ENCODE assay signal across 8 cellular contexts in the genomic region with DNA sequence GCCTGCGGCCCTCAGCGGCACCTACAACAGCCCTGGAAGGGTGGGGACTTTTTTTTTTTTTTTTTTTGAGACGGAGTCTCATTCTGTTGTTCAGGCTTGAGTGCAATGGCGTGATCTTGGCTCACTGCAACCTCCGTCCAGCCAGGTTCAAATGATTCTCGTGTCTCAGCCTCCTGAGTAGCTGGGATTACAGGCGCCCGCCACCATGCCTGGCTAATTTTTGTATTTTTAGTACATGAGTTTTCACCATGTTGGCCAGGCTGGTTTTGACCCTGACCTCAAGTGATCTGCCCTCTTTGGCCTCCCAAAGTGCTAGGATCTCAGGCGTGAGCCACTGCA. TPM values are rescaled to one million over a fixed set of nuclear protein-coding genes. Genes with fewer than 3 reads are reported as not detected.
DNase-seq lines count a peak whose midpoint lies in the region; ATAC-seq, FAIRE-seq and TF ChIP-seq lines count a peak whose summit lies in the region.
"Not testable (repeated sequence)": the region's sequence is repeated elsewhere in the genome, so short reads cannot be mapped to it uniquely, and the experiment has no call there.

No MANE protein-coding gene starts in this region.

- intact Hi-C loops in GM12878 (cut with micrococcal nuclease; ENCODE audit: unreplicated experiment): loop anchor here (1.0 to 2.0 kb wide), 4 partner anchors 51 to 365 kb away; partner anchors contain the start of gene TOR2A
- intact Hi-C loops in natural killer cell (cut with micrococcal nuclease): loop anchor here (2.0 kb wide), 1 partner anchor 135 kb away; the partner anchor contains the start of gene TOR2A
- intact Hi-C loops in spleen (cut with DNase I; ENCODE audit: low total_unique reads): not testable (repeated sequence)

- not testable (repeated sequence) for H4K20me1 ChIP-seq in DOHH2 (ENCODE audit: control insufficient read depth, insufficient read depth, low read depth, low read length); KMS-11 (ENCODE audit: insufficient read depth); GM12878 (ENCODE audit: control insufficient read depth, insufficient read depth)

- not testable (repeated sequence) for H3K4me3 Mint-ChIP-seq in endodermal cell, natural killer cell

- H3K27me3 ChIP-seq in DOHH2 (ENCODE audit: control insufficient read depth, low read length); KMS-11 (ENCODE audit: insufficient read depth, low read depth); RWPE2 (ENCODE audit: insufficient read depth, poor library complexity, severe bottlenecking); GM12878 (replicated peaks in 1 of 2; ENCODE audit: control insufficient read depth in 2 of 2, insufficient read depth in 2 of 2, low read length in 1 of 2); endodermal cell (ENCODE audit: control insufficient read depth, insufficient read depth, low read length, poor library complexity, severe bottlenecking); spleen (replicated peaks in 1 of 7): not testable (repeated sequence)

- not testable (repeated sequence) for H3F3A ChIP-seq in DOHH2 (ENCODE audit: control insufficient read depth, insufficient read depth)

- peak; percentile 58 for TF ChIP-seq CTCF in 22Rv1 (IDR thresholded peaks at IDR 0.05)
- TF ChIP-seq CTCF in DOHH2 (IDR thresholded peaks at IDR 0.05; ENCODE audit: low read depth, low read length, poor library complexity, severe bottlenecking): peak; percentile 28
- peak; percentile 22 for TF ChIP-seq CTCF in KMS-11 (conservative IDR thresholded peaks at IDR 0.05; ENCODE audit: low read depth, low read length)
- peak; percentile 58 for TF ChIP-seq CTCF in RWPE2 (IDR thresholded peaks at IDR 0.05; ENCODE audit: poor library complexity, severe bottlenecking)
- TF ChIP-seq CTCF in GM12878 (IDR thresholded peaks at IDR 0.05 in 2 of 3, conservative IDR thresholded peaks at IDR 0.05 in 1 of 3; ENCODE audit: control insufficient read depth in 2 of 3, extremely low read depth in 1 of 3, insufficient read depth in 1 of 3, low read depth in 3 of 3, low read length in 3 of 3): not testable (repeated sequence)
- TF ChIP-seq CTCF in endodermal cell (conservative IDR thresholded peaks at IDR 0.05): peak; percentile 8
- peak; percentile 64 for TF ChIP-seq CTCF in natural killer cell (IDR thresholded peaks at IDR 0.05)
- peak in 6 of 11 experiments; percentile 24 to 71 (median 60) for TF ChIP-seq CTCF in spleen (IDR thresholded peaks at IDR 0.05 in 8 of 11, conservative IDR thresholded peaks at IDR 0.05 in 3 of 11)

- ATAC-seq in RWPE2 (ENCODE audit: low read depth); GM12878; natural killer cell: not testable (repeated sequence)

- not testable (repeated sequence) for H3K4me3 ChIP-seq in DOHH2 (ENCODE audit: low read length); KMS-11 (IDR thresholded peaks at IDR 0.05; ENCODE audit: insufficient read depth, low read depth, low read length); RWPE2 (ENCODE audit: severe bottlenecking); GM12878; endodermal cell (ENCODE audit: low read length); spleen

- not testable (repeated sequence) for TF ChIP-seq EP300 in GM12878 (IDR thresholded peaks at IDR 0.05; ENCODE audit: borderline replicate concordance in 1 of 2, control insufficient read depth in 1 of 2, low read depth in 2 of 2, low read length in 2 of 2)

- not testable (repeated sequence) for H3K27me3 Mint-ChIP-seq in endodermal cell (ENCODE audit: insufficient read depth); natural killer cell (ENCODE audit: low read depth in 2 of 2)

- not testable (repeated sequence) for FAIRE-seq in GM12878 (lab: Jason Lieb, UNC)

- BruUV-seq in GM12878 (replicated peaks; lab: Mats Ljungman, UMichigan): not testable (repeated sequence)

- RAD21 ChIA-PET in GM12878 (lab: Charles Lee; ENCODE audit: unreplicated experiment): interaction anchor here (0.5 to 2.8 kb wide), 25 partner anchors 11 to 365 kb away, joined by 3 to 44 read pairs (median 4); partner anchors contain the start of genes CDK9, FPGS, SH2D3C and ST6GALNAC4

- H3K4me1 Mint-ChIP-seq in endodermal cell, natural killer cell: not testable (repeated sequence)

- not testable (repeated sequence) for H3K27ac Mint-ChIP-seq in endodermal cell
- peak overlapping the region in 1 of 2 donors; percentile 56 for H3K27ac Mint-ChIP-seq in natural killer cell

- not testable (repeated sequence) for H2AFZ ChIP-seq in KMS-11 (ENCODE audit: low read depth); GM12878 (ENCODE audit: control insufficient read depth, low read depth, low read length)

- not testable (repeated sequence) for TF ChIP-seq RAD21 in GM12878 (IDR thresholded peaks at IDR 0.05; ENCODE audit: insufficient read depth, low read depth, low read length)

- CTCF ChIA-PET in GM12878 (lab: Yijun Ruan, JAX): interaction anchor here (0.7 to 6.2 kb wide), 44 partner anchors 8 to 369 kb away, joined by 3 to 91 read pairs (median 5); partner anchors contain the start of genes AK1, CDK9, ENG and PTRH1

- TF ChIP-seq POLR2A in GM12878 (IDR thresholded peaks at IDR 0.05; ENCODE audit: low read depth, low read length); spleen (IDR thresholded peaks at IDR 0.05): not testable (repeated sequence)

- H3K36me3 ChIP-seq in DOHH2 (ENCODE audit: control insufficient read depth, low read length); KMS-11 (ENCODE audit: insufficient read depth); RWPE2 (ENCODE audit: low read depth); GM12878 (ENCODE audit: control insufficient read depth in 2 of 2, insufficient read depth in 2 of 2, low read length in 1 of 2); endodermal cell (ENCODE audit: control insufficient read depth, insufficient read depth, low read length): not testable (repeated sequence)
- peaks cover 0 to 45% (median 6%) of the 10 kb centered on the region in 6 donors for H3K36me3 ChIP-seq in spleen

- H3K4me2 ChIP-seq in DOHH2 (ENCODE audit: low read length); KMS-11; GM12878 (ENCODE audit: control insufficient read depth, insufficient read depth): not testable (repeated sequence)

- not testable (repeated sequence) for H3K9me3 ChIP-seq in DOHH2 (ENCODE audit: control insufficient read depth, insufficient read depth, low read length); RWPE2 (ENCODE audit: severe bottlenecking); GM12878 (replicated peaks; ENCODE audit: control insufficient read depth, insufficient read depth, low read length); endodermal cell (ENCODE audit: control insufficient read depth, low read length); spleen

- not testable (repeated sequence) for H3K9me3 Mint-ChIP-seq in endodermal cell, natural killer cell

- H3K9me2 ChIP-seq in DOHH2 (replicated peaks; ENCODE audit: control insufficient read depth, low read length): not testable (repeated sequence)

- H3K4me1 ChIP-seq in DOHH2 (ENCODE audit: control insufficient read depth, low read length) (peaks cover 17% of the 10 kb centered on the region), RWPE2 (ENCODE audit: insufficient read depth, poor library complexity, severe bottlenecking) (peaks cover 11% of the 10 kb centered on the region), GM12878 (ENCODE audit: control insufficient read depth, insufficient read depth, low read length) (peaks cover 17% of the 10 kb centered on the region), spleen (peaks cover 29 to 99% (median 65%) of the 10 kb centered on the region in 6 donors)
- H3K4me1 ChIP-seq in KMS-11 (ENCODE audit: low read depth, poor library complexity, severe bottlenecking); endodermal cell (ENCODE audit: control insufficient read depth, insufficient read depth, low read length): not testable (repeated sequence)

- not testable (repeated sequence) for DNase-seq in RWPE2 (ENCODE audit: low spot score); GM12878 (ENCODE audit: low read depth, low spot score); endodermal cell; natural killer cell; spleen

- 53% methylated on average over 8 of the region's 9 CpGs for WGBS in GM12878 (ENCODE audit: insufficient coverage, insufficient replicate concordance, low lambda C conversion rate, missing lambda C conversion rate)
- 64 to 90% methylated on average over 6 to 9 of the region's 9 CpGs for WGBS in endodermal cell (ENCODE audit: insufficient coverage in 1 of 2, insufficient read length in 1 of 2), 2 experiments
- WGBS in spleen, 5 donors: 57 to 68% (median 60%) methylated on average over 9 of the region's 9 CpGs

- not testable (repeated sequence) for H3K9ac ChIP-seq in KMS-11; GM12878 (ENCODE audit: control insufficient read depth, insufficient read depth, low read length); endodermal cell (ENCODE audit: extremely low read depth, low read length, poor library complexity, severe bottlenecking)

- H3K27ac ChIP-seq in 22Rv1; DOHH2 (ENCODE audit: low read depth, low read length); KMS-11; RWPE2 (ENCODE audit: poor library complexity, severe bottlenecking); GM12878 (ENCODE audit: control insufficient read depth, insufficient read depth); endodermal cell (ENCODE audit: low read depth, low read length): not testable (repeated sequence)
- peak overlapping the region in 1 of 8 donors; percentile 83 for H3K27ac ChIP-seq in spleen

- in situ Hi-C loops in GM12878 (cut with MboI): not testable (repeated sequence)

- H3K36me3 Mint-ChIP-seq in endodermal cell (ENCODE audit: low read depth); natural killer cell: not testable (repeated sequence)

- POLR2A ChIA-PET in GM12878 (lab: Charles Lee): interaction anchor here (0.7 to 1.2 kb wide), 6 partner anchors 16 to 750 kb away, joined by 3 to 7 read pairs (median 4); no protein-coding TSS in a partner anchor

- not testable (repeated sequence) for H3K79me2 ChIP-seq in DOHH2 (ENCODE audit: control insufficient read depth, low read length); KMS-11 (ENCODE audit: insufficient read depth, low read depth); GM12878 (ENCODE audit: control insufficient read depth, insufficient read depth, low read length)

- SMC1A ChIA-PET in GM12878 (lab: Charles Lee; ENCODE audit: uncharacterized antibody, unreplicated experiment): interaction anchor here (0.7 to 2.0 kb wide), 23 partner anchors 12 to 281 kb away, joined by 3 to 20 read pairs (median 5); partner anchors contain the start of genes CDK9, FPGS, PTRH1 and TOR2A

RNA-seq across cellular contexts. Expression of gene AK1, which starts 7.4 kb away (rescaled TPM):
- 1.8 and 2.4 TPM in 2 replicates for total RNA-seq in GM12878 (2013; cell fraction: nucleolus; rRNA removed)
- total RNA-seq in GM12878 (2014; rRNA removed): 0.87 and 3.1 TPM in 2 replicates
- 0.14 and 1.8 TPM in 2 replicates for total RNA-seq in GM12878 (2014; rRNA removed; fragmentation: Illumina TruSeq; extraction: Trizol)
- 2.1 and 2.2 TPM in 2 replicates for total RNA-seq in GM12878 (2021)
- polyA plus RNA-seq in GM12878 (2011; ENCODE audit: low read depth): 1.8 TPM
- polyA plus RNA-seq in GM12878 (2011; rRNA removed): 0.98 and 1.8 TPM in 2 replicates
- polyA plus RNA-seq in GM12878 (2011; cell fraction: cytosol; rRNA removed): 2.5 and 3.1 TPM in 2 replicates
- 21.6 and 27.7 TPM in 2 replicates for polyA plus RNA-seq in GM12878 (2011; cell fraction: nucleus; rRNA removed)
- 5.1 and 8.4 TPM in 2 replicates for polyA plus RNA-seq in GM12878 (2012)
- polyA plus RNA-seq in GM12878 (2014; fragmentation: Illumina TruSeq; extraction: Trizol): 1.3 and 1.8 TPM in 2 replicates
- 1 to 10 TPM in 1 of 2 experiments, under 1 TPM in 1; 0.23 to 1.4 TPM for polyA plus RNA-seq in GM12878 (2014; fragmentation: Nextera tagmentation; extraction: Ambion mirVana)
- 2.1 and 4.7 TPM in 2 replicates for polyA plus RNA-seq in GM12878 (2014; rRNA removed)
- 1 to 10 TPM; 1.4 to 2.2 TPM for polyA plus RNA-seq in GM12878 (2016; fragmentation: Nextera tagmentation; extraction: Ambion mirVana)
- polyA minus RNA-seq in GM12878 (2011; rRNA and poly(A)+ RNA removed): 0.29 and 0.88 TPM in 2 replicates
- polyA minus RNA-seq in GM12878 (2011; cell fraction: cytosol; rRNA and poly(A)+ RNA removed): 3.3 and 6.0 TPM in 2 replicates
- polyA minus RNA-seq in GM12878 (2011; cell fraction: nucleus; rRNA and poly(A)+ RNA removed): 0.24 and 0.67 TPM in 2 replicates
- 10 to 100 TPM; 19.0 to 22.8 TPM for total RNA-seq in endodermal cell
- polyA plus RNA-seq in endodermal cell (2013, experiment 1 of 2): 58.2 TPM
- polyA plus RNA-seq in endodermal cell (2013, experiment 2 of 2): 50.8 TPM
- 10 to 100 TPM; 47.3 to 76.3 (median 54.2) TPM for total RNA-seq in natural killer cell
- total RNA-seq in spleen: 10 to 100 TPM; 41.3 to 89.7 (median 59.7) TPM
- 10 to 100 TPM; 47.0 to 97.9 (median 82.7) TPM for polyA plus RNA-seq in spleen

RNA-seq across cellular contexts. Expression of gene ENG, which starts 15.7 kb away (rescaled TPM):
- total RNA-seq in GM12878 (2013; cell fraction: nucleolus; rRNA removed): 4.0 and 5.4 TPM in 2 replicates
- total RNA-seq in GM12878 (2014; rRNA removed) (0.60 and 0.79 TPM in 2 replicates), GM12878 (2014; rRNA removed; fragmentation: Illumina TruSeq; extraction: Trizol) (0.64 and 1.0 TPM in 2 replicates), GM12878 (2021) (9.1 and 10.1 TPM in 2 replicates), endodermal cell (1 to 10 TPM; 2.2 to 2.4 TPM), natural killer cell (10 to 100 TPM in 2 of 3 donors, 1 to 10 TPM in 1; 8.5 to 13.6 (median 12.3) TPM), spleen (100 to 1,000 TPM; 150 to 334 (median 247) TPM)
- 1.8 TPM for polyA plus RNA-seq in GM12878 (2011; ENCODE audit: low read depth)
- polyA plus RNA-seq in GM12878 (2011; rRNA removed) (0.16 and 0.18 TPM in 2 replicates), GM12878 (2014; fragmentation: Illumina TruSeq; extraction: Trizol) (0.98 and 3.0 TPM in 2 replicates), GM12878 (2014; fragmentation: Nextera tagmentation; extraction: Ambion mirVana) (under 1 TPM; 0.14 to 0.24 TPM), GM12878 (2014; rRNA removed) (3.3 and 4.2 TPM in 2 replicates), GM12878 (2016; fragmentation: Nextera tagmentation; extraction: Ambion mirVana) (1 to 10 TPM; 4.2 to 5.0 TPM), spleen (10 to 100 TPM; 29.2 to 63.1 (median 47.8) TPM)
- 0.37 and 0.43 TPM in 2 replicates for polyA plus RNA-seq in GM12878 (2011; cell fraction: cytosol; rRNA removed)
- polyA plus RNA-seq in GM12878 (2011; cell fraction: nucleus; rRNA removed): 1.2 and 1.6 TPM in 2 replicates
- polyA plus RNA-seq in GM12878 (2012): 4.8 and 5.9 TPM in 2 replicates
- polyA minus RNA-seq in GM12878 (2011; rRNA and poly(A)+ RNA removed): 0.15 and 0.41 TPM in 2 replicates
- 1.2 and 2.0 TPM in 2 replicates for polyA minus RNA-seq in GM12878 (2011; cell fraction: cytosol; rRNA and poly(A)+ RNA removed)
- polyA minus RNA-seq in GM12878 (2011; cell fraction: nucleus; rRNA and poly(A)+ RNA removed): 0.12 and 0.67 TPM in 2 replicates
- 1.2 TPM for polyA plus RNA-seq in endodermal cell (2013, experiment 1 of 2)
- 0.95 TPM for polyA plus RNA-seq in endodermal cell (2013, experiment 2 of 2)

RNA-seq across cellular contexts. Expression of gene ST6GALNAC6, which starts 29.3 kb away (rescaled TPM):
- total RNA-seq in GM12878 (2013; cell fraction: nucleolus; rRNA removed): 55.6 and 55.9 TPM in 2 replicates
- total RNA-seq in GM12878 (2014; rRNA removed) (22.6 and 27.0 TPM in 2 replicates), GM12878 (2014; rRNA removed; fragmentation: Illumina TruSeq; extraction: Trizol) (16.0 and 17.6 TPM in 2 replicates), GM12878 (2021) (21.1 and 23.2 TPM in 2 replicates), endodermal cell (10 to 100 TPM; 42.3 to 44.2 TPM), natural killer cell (100 to 1,000 TPM; 120 to 148 (median 127) TPM), spleen (100 to 1,000 TPM in 1 of 7 donors, 10 to 100 TPM in 6; 62.5 to 118 (median 75.9) TPM)
- 9.5 TPM for polyA plus RNA-seq in GM12878 (2011; ENCODE audit: low read depth)
- polyA plus RNA-seq in GM12878 (2011; rRNA removed) (13.9 and 24.6 TPM in 2 replicates), GM12878 (2014; fragmentation: Illumina TruSeq; extraction: Trizol) (7.2 and 16.1 TPM in 2 replicates), GM12878 (2014; fragmentation: Nextera tagmentation; extraction: Ambion mirVana) (under 1 TPM; 0.40 to 0.48 TPM), GM12878 (2014; rRNA removed) (24.0 and 24.7 TPM in 2 replicates), GM12878 (2016; fragmentation: Nextera tagmentation; extraction: Ambion mirVana) (10 to 100 TPM; 12.6 to 12.7 TPM), spleen (10 to 100 TPM; 29.0 to 68.0 (median 31.7) TPM)
- 28.4 and 35.1 TPM in 2 replicates for polyA plus RNA-seq in GM12878 (2011; cell fraction: cytosol; rRNA removed)
- polyA plus RNA-seq in GM12878 (2011; cell fraction: nucleus; rRNA removed): 55.5 and 94.2 TPM in 2 replicates
- polyA plus RNA-seq in GM12878 (2012): 19.0 and 22.5 TPM in 2 replicates
- 20.8 and 26.1 TPM in 2 replicates for polyA minus RNA-seq in GM12878 (2011; rRNA and poly(A)+ RNA removed)
- 4.7 and 8.0 TPM in 2 replicates for polyA minus RNA-seq in GM12878 (2011; cell fraction: cytosol; rRNA and poly(A)+ RNA removed)
- polyA minus RNA-seq in GM12878 (2011; cell fraction: nucleus; rRNA and poly(A)+ RNA removed): 12.1 and 16.7 TPM in 2 replicates
- polyA plus RNA-seq in endodermal cell (2013, experiment 1 of 2): 25.4 TPM
- 26.0 TPM for polyA plus RNA-seq in endodermal cell (2013, experiment 2 of 2)

RNA-seq across cellular contexts. Expression of gene ST6GALNAC4, which starts 46.7 kb away (rescaled TPM):
- total RNA-seq in GM12878 (2013; cell fraction: nucleolus; rRNA removed): 98.4 and 112 TPM in 2 replicates
- total RNA-seq in GM12878 (2014; rRNA removed): 48.3 and 57.4 TPM in 2 replicates
- 20.7 and 23.7 TPM in 2 replicates for total RNA-seq in GM12878 (2014; rRNA removed; fragmentation: Illumina TruSeq; extraction: Trizol)
- total RNA-seq in GM12878 (2021): 56.1 and 64.1 TPM in 2 replicates
- 11.8 TPM for polyA plus RNA-seq in GM12878 (2011; ENCODE audit: low read depth)
- polyA plus RNA-seq in GM12878 (2011; rRNA removed): 6.9 and 16.4 TPM in 2 replicates
- 38.1 and 52.2 TPM in 2 replicates for polyA plus RNA-seq in GM12878 (2011; cell fraction: cytosol; rRNA removed)
- 59.2 and 59.5 TPM in 2 replicates for polyA plus RNA-seq in GM12878 (2011; cell fraction: nucleus; rRNA removed)
- polyA plus RNA-seq in GM12878 (2012): 40.4 and 47.8 TPM in 2 replicates
- polyA plus RNA-seq in GM12878 (2014; fragmentation: Illumina TruSeq; extraction: Trizol): 3.0 and 13.5 TPM in 2 replicates
- 1 to 10 TPM; 4.2 to 6.6 TPM for polyA plus RNA-seq in GM12878 (2014; fragmentation: Nextera tagmentation; extraction: Ambion mirVana)
- 63.2 and 68.1 TPM in 2 replicates for polyA plus RNA-seq in GM12878 (2014; rRNA removed)
- 10 to 100 TPM; 46.7 to 49.9 TPM for polyA plus RNA-seq in GM12878 (2016; fragmentation: Nextera tagmentation; extraction: Ambion mirVana)
- 23.9 and 54.0 TPM in 2 replicates for polyA minus RNA-seq in GM12878 (2011; rRNA and poly(A)+ RNA removed)
- polyA minus RNA-seq in GM12878 (2011; cell fraction: cytosol; rRNA and poly(A)+ RNA removed): 25.1 and 31.3 TPM in 2 replicates
- polyA minus RNA-seq in GM12878 (2011; cell fraction: nucleus; rRNA and poly(A)+ RNA removed): 27.2 and 51.5 TPM in 2 replicates
- total RNA-seq in endodermal cell: 10 to 100 TPM in 1 of 2 donors, 1 to 10 TPM in 1; 8.3 to 12.7 TPM
- polyA plus RNA-seq in endodermal cell (2013, experiment 1 of 2): 14.6 TPM
- polyA plus RNA-seq in endodermal cell (2013, experiment 2 of 2): 15.4 TPM
- total RNA-seq in natural killer cell: 10 to 100 TPM; 18.8 to 33.0 (median 20.4) TPM
- 10 to 100 TPM; 48.6 to 92.8 (median 65.8) TPM for total RNA-seq in spleen
- polyA plus RNA-seq in spleen: 10 to 100 TPM; 16.0 to 36.7 (median 19.5) TPM

Comparison
In these comparisons a context has a peak if more than half of its experiments do, and no peak if none do; other contexts are left out.
1. RNA of gene AK1, which starts 7.4 kb away (total RNA-seq): 41.3 to 89.7 TPM in spleen, 47.3 to 76.3 TPM in natural killer cell and 19.0 to 22.8 TPM in endodermal cell; 0.14 to 3.1 TPM in GM12878; every median in the first group is over 4 times any median in the second.
2. RNA of gene ENG, which starts 15.7 kb away (total RNA-seq): 150 to 334 TPM in spleen; 8.5 to 13.6 TPM in natural killer cell, 2.2 to 2.4 TPM in endodermal cell and 0.60 to 10.1 TPM in GM12878; every median in the first group is over 10 times any median in the second.